17 cellular contexts compared by ENCODE assay signal in the genomic region with DNA sequence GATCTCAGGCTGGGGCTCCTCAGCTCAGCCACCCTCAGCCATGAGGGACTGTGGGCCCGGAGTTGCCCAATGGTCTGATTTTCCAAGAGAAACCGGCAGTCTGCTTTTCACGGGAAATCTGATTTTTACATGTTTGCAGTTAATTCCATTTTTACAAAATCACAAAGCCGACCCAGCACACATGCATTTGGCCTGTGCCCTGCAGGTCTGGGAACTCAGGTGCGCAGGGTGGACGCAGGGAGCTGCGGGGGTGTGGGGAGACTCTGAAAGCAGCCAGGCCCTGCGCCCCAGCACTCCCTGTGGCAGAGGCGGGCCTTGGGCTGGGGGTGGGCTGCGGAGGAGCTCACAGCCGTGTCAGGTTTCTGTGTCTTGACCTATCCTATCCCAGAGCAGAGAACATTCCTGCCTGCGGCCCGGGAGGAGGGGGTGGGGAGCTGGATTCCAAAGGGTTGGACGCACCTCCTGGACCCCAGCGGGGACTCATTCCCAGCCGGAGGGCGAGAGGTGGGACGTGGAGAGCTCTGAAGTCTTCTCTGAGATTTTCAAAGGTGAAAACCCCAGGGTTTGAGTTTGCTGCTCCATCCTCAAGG.
DNase-seq lines count a peak whose midpoint lies in the region; ATAC-seq, FAIRE-seq and TF ChIP-seq lines count a peak whose summit lies in the region.
"Had no signal": no experiment of that assay in that cellular context is flagged by ENCODE, and none has a peak within 500 bp of the region (broad histone marks: within the 10 kb centered on the region; RNA-seq: fewer than 3 reads in every experiment).

No MANE protein-coding gene starts in this region.

- peak overlapping the region; percentile 60; the same call in 1 of the 2 replicates for H4K8ac ChIP-seq in H1 (ENCODE audit: extremely low read depth, insufficient read depth, low read length)
- H4K8ac ChIP-seq in mesendoderm (ENCODE audit: low read depth, low read length), result no peak overlapping the region

- POLR2A ChIA-PET in H1 (lab: Charles Lee; ENCODE audit: partially characterized antibody), result interaction anchor here (0.5 to 7.9 kb wide), 20 partner anchors 10 to 194 kb away, joined by 3 to 87 read pairs (median 4); partner anchors contain the start of genes ADNP, DPM1 and MOCS3

- H3K23ac ChIP-seq in H1 (ENCODE audit: insufficient read length) (no peak overlapping the region), mesendoderm (ENCODE audit: low read length) (peak overlapping the region; percentile 54)

- peak overlapping the region; percentile 17 for H3K56ac ChIP-seq in H1 (replicated peaks; ENCODE audit: insufficient read length, low read depth, low read length)
- H3K56ac ChIP-seq in mesendoderm (ENCODE audit: low read length), result peak overlapping the region; percentile 88

- no peak overlapping the region for H3K14ac ChIP-seq in H1 (ENCODE audit: insufficient read length)

- 0 out of 2 replicates have a peak overlapping the region, but pooled peaks have one; percentile 6 for H2AK5ac ChIP-seq in H1 (ENCODE audit: low read depth, low read length)
- peak overlapping the region; percentile 9 for H2AK5ac ChIP-seq in mesendoderm (ENCODE audit: low read length)

- H3K4me3 ChIP-seq in H1 (ENCODE audit: extremely low read depth in 1 of 4, insufficient read depth in 2 of 4, low read depth in 3 of 4, low read length in 4 of 4) (peak overlapping the region; percentile 28 to 57 (median 40)), mesendoderm (ENCODE audit: low read length) (no peak overlapping the region), thymus (ENCODE audit: low read length) (no peak overlapping the region)
- H3K4me3 ChIP-seq: heart left ventricle, mucosa of descending colon, PC-9, sigmoid colon had no signal

- no peaks in the 10 kb centered on the region for H3K27me3 Mint-ChIP-seq in activated naive CD8-positive, alpha-beta T cell treated with anti-CD3 and anti-CD28 coated beads for 36 hours
- no peaks in the 10 kb centered on the region for H3K27me3 Mint-ChIP-seq in activated naive CD8-positive, alpha-beta T cell treated with anti-CD3 and anti-CD28 coated beads, Interleukin-2, amount 50 U/mL, for 24 hours

- no peaks in the 10 kb centered on the region for H4K20me1 ChIP-seq in H1 (replicated peaks in 1 of 2; ENCODE audit: control insufficient read depth in 1 of 2, insufficient read depth in 2 of 2, low read length in 2 of 2)

- no peaks in the 10 kb centered on the region for H3K4me1 Mint-ChIP-seq in activated naive CD8-positive, alpha-beta T cell treated with anti-CD3 and anti-CD28 coated beads for 36 hours
- H3K4me1 Mint-ChIP-seq in activated naive CD8-positive, alpha-beta T cell treated with anti-CD3 and anti-CD28 coated beads, Interleukin-2, amount 50 U/mL, for 24 hours, result no peaks in the 10 kb centered on the region

- no peaks in the 10 kb centered on the region for H3K79me2 ChIP-seq in H1 (ENCODE audit: control insufficient read depth in 1 of 2, insufficient read depth in 2 of 2, low read length in 2 of 2)
- no peaks in the 10 kb centered on the region for H3K79me2 ChIP-seq in mesendoderm (ENCODE audit: control insufficient read depth, insufficient read depth, low read length)

- H3K4ac ChIP-seq in H1 (replicated peaks; ENCODE audit: insufficient read length, low read depth, low read length), result no peak overlapping the region
- H3K4ac ChIP-seq in mesendoderm (ENCODE audit: low read depth, low read length), result peak overlapping the region; percentile 74

- H3K4me3 Mint-ChIP-seq in activated naive CD8-positive, alpha-beta T cell treated with anti-CD3 and anti-CD28 coated beads for 36 hours, result no peak overlapping the region
- no peak overlapping the region for H3K4me3 Mint-ChIP-seq in activated naive CD8-positive, alpha-beta T cell treated with anti-CD3 and anti-CD28 coated beads, Interleukin-2, amount 50 U/mL, for 24 hours
- H3K4me3 Mint-ChIP-seq: HFFc6 had no signal

- H3K27ac Mint-ChIP-seq in activated naive CD8-positive, alpha-beta T cell treated with anti-CD3 and anti-CD28 coated beads for 36 hours, result peak overlapping the region; percentile 25
- H3K27ac Mint-ChIP-seq in activated naive CD8-positive, alpha-beta T cell treated with anti-CD3 and anti-CD28 coated beads, Interleukin-2, amount 50 U/mL, for 24 hours, result no peak overlapping the region
- H3K27ac Mint-ChIP-seq: HFFc6 had no signal

- H2BK15ac ChIP-seq in H1 (ENCODE audit: low read length) (peak overlapping the region; percentile 95), mesendoderm (replicated peaks; ENCODE audit: low read depth) (no peak overlapping the region)

- H3K4me2 ChIP-seq in H1 (ENCODE audit: insufficient read depth in 1 of 2, low read depth in 2 of 2, low read length in 2 of 2) (peak overlapping the region; percentile 77 to 79), mesendoderm (ENCODE audit: low read length) (peak overlapping the region; percentile 81)
- H3K4me2 ChIP-seq: PC-9 had no signal

- peak overlapping the region; percentile 7 for H2BK120ac ChIP-seq in H1 (replicated peaks; ENCODE audit: low read depth, low read length)
- peak overlapping the region; percentile 93 for H2BK120ac ChIP-seq in mesendoderm (ENCODE audit: low read depth, low read length)

- H3K27me3 ChIP-seq in H1 (replicated peaks in 1 of 4; ENCODE audit: control insufficient read depth in 3 of 4, extremely low read depth in 1 of 4, insufficient read depth in 3 of 4, low read length in 3 of 4) (no peaks in the 10 kb centered on the region), mesendoderm (ENCODE audit: insufficient read depth, low read length, poor library complexity) (no peaks in the 10 kb centered on the region), thymus (ENCODE audit: control insufficient read depth, insufficient read depth) (no peaks in the 10 kb centered on the region)
- H3K27me3 ChIP-seq: heart left ventricle, sigmoid colon had no signal

- H3K23me2 ChIP-seq in H1 (ENCODE audit: low read depth, low read length), result peaks cover 3% of the 10 kb centered on the region; the same call in 1 of the 2 replicates

- H3K4me1 ChIP-seq in H1 (replicated peaks in 1 of 4; ENCODE audit: control insufficient read depth in 3 of 4, insufficient read depth in 4 of 4, low read length in 3 of 4), result peaks cover 6 to 21% (median 16%) of the 10 kb centered on the region in 4 experiments
- H3K4me1 ChIP-seq in mesendoderm (ENCODE audit: control insufficient read depth, low read depth, low read length), result peaks cover 11% of the 10 kb centered on the region
- H3K4me1 ChIP-seq in thymus (ENCODE audit: control insufficient read depth, insufficient read depth, low read length), result no peaks in the 10 kb centered on the region
- H3K4me1 ChIP-seq: heart left ventricle, sigmoid colon had no signal

- no peak for ATAC-seq in activated naive CD8-positive, alpha-beta T cell treated with anti-CD3 and anti-CD28 coated beads, Interleukin-2, amount 50 U/mL, for 24 hours
- ATAC-seq: mucosa of descending colon had no signal

- peak in 1 of 2 experiments; percentile 1; a peak in 1 of 4 replicates for TF ChIP-seq RAD21 in H1 (IDR thresholded peaks at IDR 0.05 in 1 of 2, conservative IDR thresholded peaks at IDR 0.05 in 1 of 2; ENCODE audit: low read depth in 2 of 2, low read length in 2 of 2)

- no peaks in the 10 kb centered on the region for H3K9me3 Mint-ChIP-seq in activated naive CD8-positive, alpha-beta T cell treated with anti-CD3 and anti-CD28 coated beads for 36 hours
- H3K9me3 Mint-ChIP-seq in activated naive CD8-positive, alpha-beta T cell treated with anti-CD3 and anti-CD28 coated beads, Interleukin-2, amount 50 U/mL, for 24 hours, result no peaks in the 10 kb centered on the region
- H3K9me3 Mint-ChIP-seq: HFFc6 had no signal

- H2BK12ac ChIP-seq in H1 (ENCODE audit: low read depth, low read length), result peak overlapping the region; percentile 90

- peak in 1 of 2 experiments; percentile 73; a peak in 2 of 3 replicates for TF ChIP-seq POLR2A in H1 (IDR thresholded peaks at IDR 0.05; ENCODE audit: control extremely low read depth in 1 of 2, low read depth in 2 of 2, low read length in 2 of 2)

- TF ChIP-seq CTCF in H1 (IDR thresholded peaks at IDR 0.05; ENCODE audit: control extremely low read depth in 1 of 3, insufficient read depth in 1 of 3, low read depth in 1 of 3, low read length in 3 of 3), result no peak

- H3K18ac ChIP-seq in H1 (ENCODE audit: extremely low read depth, low read length) (peak overlapping the region; percentile 97), mesendoderm (ENCODE audit: low read length) (peak overlapping the region; percentile 71)

- H3K36me3 ChIP-seq in H1 (ENCODE audit: control insufficient read depth in 2 of 4, insufficient read depth in 4 of 4, low read length in 3 of 4) (peaks cover 0 to 2% (median 0%) of the 10 kb centered on the region in 4 experiments; a peak in 1 of 8 replicates), mesendoderm (ENCODE audit: control insufficient read depth, insufficient read depth, low read length) (no peaks in the 10 kb centered on the region), thymus (ENCODE audit: control insufficient read depth, insufficient read depth) (no peaks in the 10 kb centered on the region)
- H3K36me3 ChIP-seq: heart left ventricle, sigmoid colon had no signal

- FAIRE-seq in H1 (lab: Jason Lieb, UNC), result no peak
- no peak for FAIRE-seq in urothelium cell line (lab: Jason Lieb, UNC)

- peak overlapping the region; percentile 75 for H4K91ac ChIP-seq in H1 (replicated peaks; ENCODE audit: insufficient read length, low read length)

- peak overlapping the region; percentile 98 for H2BK5ac ChIP-seq in H1 (ENCODE audit: low read depth, low read length)
- H2BK5ac ChIP-seq in mesendoderm (ENCODE audit: low read length), result peak overlapping the region; percentile 90

- peak overlapping the region; percentile 80 for H3K27ac ChIP-seq in H1 (ENCODE audit: low read depth, low read length)
- H3K27ac ChIP-seq in mesendoderm (ENCODE audit: low read depth, low read length), result peak overlapping the region; percentile 89
- peak overlapping the region; percentile 53 for H3K27ac ChIP-seq in thymus (ENCODE audit: low read depth)
- H3K27ac ChIP-seq: 22Rv1, epithelial cell of prostate, heart left ventricle, PC-9, sigmoid colon had no signal

- CTCF ChIA-PET in H1 (lab: Charles Lee; ENCODE audit: partially characterized antibody), result interaction anchor here (0.7 to 2.0 kb wide), 14 partner anchors 9 to 81 kb away, joined by 3 to 11 read pairs (median 5); partner anchors contain the start of genes ADNP and BCAS4

- TF ChIP-seq EP300 in H1 (IDR thresholded peaks at IDR 0.05; ENCODE audit: borderline replicate concordance in 1 of 2, low read depth in 2 of 2, low read length in 2 of 2), result peak in 1 of 2 experiments; percentile 44; a peak in 1 of 3 replicates

- H3K9ac ChIP-seq in H1 (replicated peaks in 1 of 4; ENCODE audit: extremely low read depth in 1 of 4, low read depth in 3 of 4, low read length in 3 of 4) (peak overlapping the region in 3 of 4 experiments; percentile 29 to 48 (median 41); a peak in 4 of 7 replicates), mesendoderm (ENCODE audit: low read length) (peak overlapping the region; percentile 71)

- H4K5ac ChIP-seq in H1 (ENCODE audit: insufficient read length, low read depth, low read length) (peak overlapping the region; percentile 89), mesendoderm (ENCODE audit: low read length) (no peak overlapping the region)

- H3K9me3 ChIP-seq in H1 (ENCODE audit: insufficient read depth in 2 of 2, low read depth in 1 of 2, low read length in 1 of 2) (no peaks in the 10 kb centered on the region), thymus (ENCODE audit: control insufficient read depth) (no peaks in the 10 kb centered on the region)
- H3K9me3 ChIP-seq: heart left ventricle, mucosa of descending colon, sigmoid colon had no signal

- 5% methylated on average over 18 of the region's 18 CpGs; no CpG with 5 or more reads in 1 of the 2 experiments for WGBS in H1 (ENCODE audit: extremely low coverage in 1 of 2, insufficient coverage in 1 of 2, insufficient read length in 1 of 2, insufficient replicate concordance in 2 of 2, low coverage in 1 of 2, low lambda C conversion rate in 2 of 2, missing lambda C conversion rate in 1 of 2), 2 experiments
- no CpG with 5 or more reads among the region's 18 CpGs for WGBS in mesendoderm (ENCODE audit: extremely low coverage, insufficient coverage, low lambda C conversion rate)
- 92% methylated on average over 18 of the region's 18 CpGs for WGBS in thymus

- H2BK20ac ChIP-seq in H1 (ENCODE audit: low read length), result peak overlapping the region; percentile 80; the same call in 1 of the 2 replicates

- no peak for DNase-seq in activated naive CD8-positive, alpha-beta T cell treated with anti-CD3 and anti-CD28 coated beads for 36 hours
- DNase-seq in activated naive CD8-positive, alpha-beta T cell treated with anti-CD3 and anti-CD28 coated beads, Interleukin-2, amount 50 U/mL, for 24 hours, result no peak
- DNase-seq in H1 (ENCODE audit: low read depth in 1 of 2, low spot score in 2 of 2) (peak; percentile 84 to 86), mesendoderm (peak; percentile 99), midbrain (lab: John Stamatoyannopoulos, UW) (no peak), urothelium cell line (ENCODE audit: low spot score) (no peak)
- no peak for DNase-seq in activated CD4-positive, CD25-positive, alpha-beta regulatory T cell (lab: John Stamatoyannopoulos, UW)
- DNase-seq: activated CD4-positive, alpha-beta T cell treated with anti-CD3 and anti-CD28 coated beads for 4 hours; HFFc6; NCI-H524 treated with DMSO at 0.1 percent for 48 hours; PC-9; sigmoid colon had no signal

- no peaks in the 10 kb centered on the region for H3K36me3 Mint-ChIP-seq in activated naive CD8-positive, alpha-beta T cell treated with anti-CD3 and anti-CD28 coated beads for 36 hours
- no peaks in the 10 kb centered on the region for H3K36me3 Mint-ChIP-seq in activated naive CD8-positive, alpha-beta T cell treated with anti-CD3 and anti-CD28 coated beads, Interleukin-2, amount 50 U/mL, for 24 hours (ENCODE audit: low read depth)

- no peaks in the 10 kb centered on the region for H3K79me1 ChIP-seq in H1 (ENCODE audit: low read depth, low read length)
- no peaks in the 10 kb centered on the region for H3K79me1 ChIP-seq in mesendoderm (ENCODE audit: low read length)

- H2AFZ ChIP-seq in H1 (ENCODE audit: low read length), result no peak overlapping the region
- H2AFZ ChIP-seq: PC-9 had no signal

Comparison
In these comparisons a context has a peak if more than half of its experiments do, and no peak if none do; other contexts are left out.
1. DNase-seq: peak in H1 (2 of 2) and mesendoderm (single experiment); none in activated naive CD8-positive, alpha-beta T cell treated with anti-CD3 and anti-CD28 coated beads for 36 hours (single experiment), activated naive CD8-positive, alpha-beta T cell treated with anti-CD3 and anti-CD28 coated beads, Interleukin-2, amount 50 U/mL, for 24 hours (single experiment), midbrain (single experiment), urothelium cell line (single experiment) and activated CD4-positive, CD25-positive, alpha-beta regulatory T cell (0 of 4).
2. H3K4me3 ChIP-seq: peak in H1 (4 of 4); none in mesendoderm (single experiment) and thymus (single experiment).
3. Peak in every context shown above with its lines, with median percentiles within 50 percentile points of each other: H3K27ac ChIP-seq.